In the genomic region with DNA sequence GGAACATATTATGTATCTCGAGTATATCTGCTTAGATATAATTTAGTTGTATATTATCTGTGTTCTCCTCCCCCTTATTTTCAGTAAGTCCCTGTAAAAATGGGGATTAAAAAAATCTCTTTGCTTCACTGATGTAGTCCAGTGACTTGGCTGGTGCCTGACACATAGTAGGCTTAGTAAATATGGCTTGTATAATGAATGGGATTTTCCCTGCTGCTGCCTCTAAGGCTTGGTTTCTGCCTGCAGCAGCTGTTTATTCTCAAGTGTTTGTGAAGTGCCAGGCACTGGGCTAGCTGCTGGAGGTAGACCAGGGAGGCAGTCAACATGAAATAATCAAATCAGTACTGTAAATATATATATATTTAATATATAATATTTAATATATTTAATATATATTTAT, we compare ENCODE assay signal across 12 cellular contexts. TPM values are rescaled to one million over a fixed set of nuclear protein-coding genes. Genes with fewer than 3 reads are reported as not detected.
DNase-seq lines count a peak whose midpoint lies in the region; ATAC-seq and TF ChIP-seq lines count a peak whose summit lies in the region.
"Had no signal": no experiment of that assay in that cellular context is flagged by ENCODE, and none has a peak within 500 bp of the region (broad histone marks: within the 10 kb centered on the region; RNA-seq: fewer than 3 reads in every experiment).

No MANE protein-coding gene starts in this region.

- no peaks in the 10 kb centered on the region for H3K9me3 Mint-ChIP-seq in naive thymus-derived CD4-positive, alpha-beta T cell

- H3K4me3 Mint-ChIP-seq in naive thymus-derived CD4-positive, alpha-beta T cell, result peak overlapping the region; percentile 79 to 94 (median 90)

- intact Hi-C loops in OCI-LY7 (cut with micrococcal nuclease; ENCODE audit: unreplicated experiment), result no loop called here
- intact Hi-C loops in naive thymus-derived CD4-positive, alpha-beta T cell (cut with micrococcal nuclease), result loop anchor here (5.0 to 10.0 kb wide), 3 partner anchors 1024 to 1762 kb away; no protein-coding TSS in a partner anchor

- peaks cover 7 to 24% (median 18%) of the 10 kb centered on the region in 7 donors for H3K4me1 Mint-ChIP-seq in naive thymus-derived CD4-positive, alpha-beta T cell

- WGBS in HUES64, result no CpG with 5 or more reads among the region's 1 CpG

- no peak overlapping the region for H3K27ac ChIP-seq in HUES64 (ENCODE audit: low read depth, low read length)
- H3K27ac ChIP-seq in OCI-LY7 (ENCODE audit: low read depth, low read length, poor library complexity, severe bottlenecking), result no peak overlapping the region
- H3K27ac ChIP-seq in naive thymus-derived CD4-positive, alpha-beta T cell (ENCODE audit: low read depth, low read length), result no peak overlapping the region
- no peak overlapping the region for H3K27ac ChIP-seq in osteoblast (ENCODE audit: low read depth, low read length)

- ATAC-seq in naive thymus-derived CD4-positive, alpha-beta T cell, result no peak

- H4K20me1 ChIP-seq in OCI-LY7 (ENCODE audit: insufficient read depth, low read length) (no peaks in the 10 kb centered on the region), osteoblast (ENCODE audit: insufficient read depth, low read length) (peaks cover 7% of the 10 kb centered on the region)

- H3K79me2 ChIP-seq in OCI-LY7 (ENCODE audit: insufficient read depth, low read depth, low read length) (peaks cover 21% of the 10 kb centered on the region; the same call in 1 of the 2 replicates), osteoblast (ENCODE audit: insufficient read depth, low read length) (peaks cover 17% of the 10 kb centered on the region)

- peaks cover 0 to 4% (median 0%) of the 10 kb centered on the region in 5 donors for H3K27me3 Mint-ChIP-seq in naive thymus-derived CD4-positive, alpha-beta T cell

- no peaks in the 10 kb centered on the region for H3K36me3 ChIP-seq in HUES64 (ENCODE audit: insufficient read depth, low read length)
- H3K36me3 ChIP-seq in OCI-LY7 (ENCODE audit: insufficient read depth, low read length), result no peaks in the 10 kb centered on the region
- H3K36me3 ChIP-seq in naive thymus-derived CD4-positive, alpha-beta T cell (ENCODE audit: control insufficient read depth in 2 of 3, insufficient read depth in 3 of 3, low read length in 3 of 3), result peaks cover 0 to 5% (median 0%) of the 10 kb centered on the region in 3 experiments
- no peaks in the 10 kb centered on the region for H3K36me3 ChIP-seq in osteoblast (ENCODE audit: insufficient read depth, low read length)
- H3K36me3 ChIP-seq: HAP-1, thoracic aorta had no signal

- POLR2A ChIA-PET in OCI-LY7 (lab: Charles Lee), result interaction anchor here (0.7 kb wide), 1 partner anchor 1130 kb away, joined by 5 read pairs; no protein-coding TSS in a partner anchor
- POLR2A ChIA-PET in naive thymus-derived CD4-positive, alpha-beta T cell (lab: Charles Lee), result no interaction called here

- BruUV-seq in OCI-LY7 (replicated peaks; lab: Mats Ljungman, UMichigan), result no TSS peak

- H3K27ac Mint-ChIP-seq in naive thymus-derived CD4-positive, alpha-beta T cell, result peak overlapping the region in 8 of 9 donors; percentile 62 to 93 (median 88)

- peaks cover 7% of the 10 kb centered on the region for H3K4me1 ChIP-seq in HUES64 (ENCODE audit: insufficient read depth, low read length)
- H3K4me1 ChIP-seq in OCI-LY7 (ENCODE audit: insufficient read depth, low read length, poor library complexity, severe bottlenecking), result peaks cover 17% of the 10 kb centered on the region
- peaks cover 0 to 10% of the 10 kb centered on the region in 2 donors for H3K4me1 ChIP-seq in naive thymus-derived CD4-positive, alpha-beta T cell (ENCODE audit: control insufficient read depth in 2 of 2, insufficient read depth in 2 of 2, low read length in 2 of 2)
- peaks cover 8% of the 10 kb centered on the region for H3K4me1 ChIP-seq in osteoblast (ENCODE audit: insufficient read depth, low read length)

- H3K4me2 ChIP-seq in OCI-LY7 (ENCODE audit: low read length) (0 out of 2 replicates have a peak overlapping the region, but pooled peaks have one; percentile 83), osteoblast (ENCODE audit: insufficient read depth, low read length) (no peak overlapping the region)

- no peak overlapping the region for H2AFZ ChIP-seq in OCI-LY7 (ENCODE audit: low read length)
- H2AFZ ChIP-seq in osteoblast (ENCODE audit: low read length), result no peak overlapping the region

- H3K9me3 ChIP-seq in HUES64 (ENCODE audit: insufficient read depth, low read depth, low read length) (no peaks in the 10 kb centered on the region), OCI-LY7 (ENCODE audit: low read length) (no peaks in the 10 kb centered on the region), osteoblast (ENCODE audit: low read depth, low read length) (no peaks in the 10 kb centered on the region)
- H3K9me3 ChIP-seq in naive thymus-derived CD4-positive, alpha-beta T cell (ENCODE audit: control insufficient read depth in 2 of 3, low read length in 3 of 3), result no peaks in the 10 kb centered on the region
- H3K9me3 ChIP-seq: HAP-1, thoracic aorta had no signal

- H3K9me2 ChIP-seq in OCI-LY7 (ENCODE audit: insufficient read depth, low read length), result no peaks in the 10 kb centered on the region

- H3K36me3 Mint-ChIP-seq in naive thymus-derived CD4-positive, alpha-beta T cell, result no peaks in the 10 kb centered on the region

- H3K27me3 ChIP-seq in HUES64 (ENCODE audit: insufficient read depth, low read length) (no peaks in the 10 kb centered on the region), osteoblast (ENCODE audit: insufficient read depth, low read length) (no peaks in the 10 kb centered on the region)
- H3K27me3 ChIP-seq in naive thymus-derived CD4-positive, alpha-beta T cell (ENCODE audit: control insufficient read depth in 2 of 2, insufficient read depth in 2 of 2, low read length in 2 of 2), result no peaks in the 10 kb centered on the region

- DNase-seq in NCI-H82 (lab: John Stamatoyannopoulos, UW) (peak; percentile 52), NCI-H82 treated with DMSO at 0.1 percent for 48 hours (lab: John Stamatoyannopoulos, UW; ENCODE audit: unreplicated experiment) (no peak), OCI-LY7 (ENCODE audit: low spot score) (no peak), UCSD-AML1 (lab: John Stamatoyannopoulos, UW; ENCODE audit: unreplicated experiment) (no peak), osteoblast (ENCODE audit: insufficient read length, low spot score, missing footprints) (no peak)
- no peak for DNase-seq in naive thymus-derived CD4-positive, alpha-beta T cell
- no peak for DNase-seq in stimulated activated CD4-positive, alpha-beta T cell treated with anti-CD3 and anti-CD28 coated beads, Interleukin-15, amount 100 ng/mL, for 24 hours
- DNase-seq: posterior cingulate gyrus; stimulated activated CD4-positive, alpha-beta T cell treated with anti-CD3 and anti-CD28 coated beads, Interleukin-4, amount 100 ng/mL, for 4 hours had no signal

- CTCF ChIA-PET in OCI-LY7 (lab: Charles Lee; ENCODE audit: unreplicated experiment), result no interaction called here
- CTCF ChIA-PET in naive thymus-derived CD4-positive, alpha-beta T cell (lab: Charles Lee), result no interaction called here

- H3K9ac ChIP-seq in HUES64 (ENCODE audit: low read depth, low read length), result no peak overlapping the region

- H3K4me3 ChIP-seq in HUES64 (ENCODE audit: low read length), result 0 out of 2 replicates have a peak overlapping the region, but pooled peaks have one; percentile 70
- H3K4me3 ChIP-seq in OCI-LY7 (ENCODE audit: low read depth, low read length, poor library complexity, severe bottlenecking), result no peak overlapping the region
- H3K4me3 ChIP-seq in naive thymus-derived CD4-positive, alpha-beta T cell (ENCODE audit: low read length), result no peak overlapping the region
- H3K4me3 ChIP-seq in osteoblast (ENCODE audit: insufficient read depth, low read length), result no peak overlapping the region

- TF ChIP-seq CTCF in OCI-LY7 (conservative IDR thresholded peaks at IDR 0.05; ENCODE audit: low read length) (no peak), osteoblast (IDR thresholded peaks at IDR 0.05; ENCODE audit: extremely low read depth, low read depth, low read length) (no peak)

RNA-seq across cellular contexts. Expression of a gene that starts 1.6 kb away (rescaled TPM):
- 23.3 TPM for polyA plus RNA-seq in HUES64 (2013, experiment 1 of 2)
- polyA plus RNA-seq in HUES64 (2013, experiment 2 of 2), result 23.1 TPM
- 10.0 and 14.4 TPM in 2 replicates for total RNA-seq in OCI-LY7 (2014; rRNA removed; shearing (Covaris generic))
- total RNA-seq in OCI-LY7 (2022) (16.7 and 19.0 TPM in 2 replicates), osteoblast (30.4 and 33.3 TPM in 2 replicates)
- 10 to 100 TPM in 4 of 5 experiments, 1 to 10 TPM in 1; 8.0 to 14.6 (median 11.6) TPM for total RNA-seq in naive thymus-derived CD4-positive, alpha-beta T cell
- polyA plus RNA-seq in naive thymus-derived CD4-positive, alpha-beta T cell, result 10 to 100 TPM in 1 of 2 donors, 1 to 10 TPM in 1; 8.2 to 12.8 TPM
